In genomic region chr18:50306944-50307343, GRCh38 we compare ENCODE assay signal across 8 cellular contexts. TPM values are rescaled to one million over a fixed set of nuclear protein-coding genes. Genes with fewer than 3 reads are reported as not detected.
DNase-seq lines count a peak whose midpoint lies in the region; ATAC-seq, FAIRE-seq and TF ChIP-seq lines count a peak whose summit lies in the region.

No MANE protein-coding gene starts in this region.

- intact Hi-C loops in activated T-helper 2 cell treated with anti-CD3 and anti-CD28 coated beads, Interferon-gamma antibody, Interleukin-2, Interleukin-4, amounts not matched to agents 10 μg/mL and 5 μg/mL and 100 μg/mL, durations not matched to agents 14 hours and 24 hours and 36 hours (cut with micrococcal nuclease): loop anchor here (1.0 to 5.0 kb wide), 5 partner anchors 9 to 50 kb away; partner anchors contain the start of genes CFAP53 and MBD1
- intact Hi-C loops in tibial artery (cut with DNase I; ENCODE audit: low total_unique reads): no loop called here

- no peaks in the 10 kb centered on the region for H3K9me3 ChIP-seq in tibial artery

- peaks cover 4% of the 10 kb centered on the region for H3K9me3 Mint-ChIP-seq in activated naive CD4-positive, alpha-beta T cell treated with anti-CD3 and anti-CD28 coated beads, Interleukin-2, amount 50 U/mL, for 24 hours
- peaks cover 8% of the 10 kb centered on the region for H3K9me3 Mint-ChIP-seq in activated T-helper 2 cell treated with anti-CD3 and anti-CD28 coated beads, Interferon-gamma antibody, Interleukin-2, Interleukin-4, amounts not matched to agents 10 μg/mL and 5 μg/mL and 100 μg/mL, durations not matched to agents 14 hours and 24 hours and 36 hours
- H3K9me3 Mint-ChIP-seq in immature natural killer cell: peaks cover 0 to 5% (median 3%) of the 10 kb centered on the region in 6 donors

- no peak for ATAC-seq in GM21825 (IDR thresholded peaks at IDR 0.05; ENCODE audit: unreplicated experiment)

- H3K4me3 Mint-ChIP-seq in activated naive CD4-positive, alpha-beta T cell treated with anti-CD3 and anti-CD28 coated beads, Interleukin-2, amount 50 U/mL, for 24 hours: peak overlapping the region; percentile 82
- H3K4me3 Mint-ChIP-seq in activated T-helper 2 cell treated with anti-CD3 and anti-CD28 coated beads, Interferon-gamma antibody, Interleukin-2, Interleukin-4, amounts not matched to agents 10 μg/mL and 5 μg/mL and 100 μg/mL, durations not matched to agents 14 hours and 24 hours and 36 hours (ENCODE audit: low read depth): peak overlapping the region; percentile 89
- H3K4me3 Mint-ChIP-seq in immature natural killer cell: peak overlapping the region; percentile 90 to 97 (median 93)

- H3K4me3 ChIP-seq in tibial artery: peak overlapping the region; percentile 42 to 54

- peaks cover 0 to 10% (median 2%) of the 10 kb centered on the region in 4 donors for H3K4me1 ChIP-seq in tibial artery

- TF ChIP-seq CTCF in tibial artery (IDR thresholded peaks at IDR 0.05): no peak

- no peak overlapping the region for H3K27ac Mint-ChIP-seq in activated naive CD4-positive, alpha-beta T cell treated with anti-CD3 and anti-CD28 coated beads, Interleukin-2, amount 50 U/mL, for 24 hours
- no peak overlapping the region for H3K27ac Mint-ChIP-seq in activated T-helper 2 cell treated with anti-CD3 and anti-CD28 coated beads, Interferon-gamma antibody, Interleukin-2, Interleukin-4, amounts not matched to agents 10 μg/mL and 5 μg/mL and 100 μg/mL, durations not matched to agents 14 hours and 24 hours and 36 hours
- peak overlapping the region in 1 of 6 donors; percentile 59 for H3K27ac Mint-ChIP-seq in immature natural killer cell

- peaks cover 3% of the 10 kb centered on the region for H3K27me3 Mint-ChIP-seq in activated naive CD4-positive, alpha-beta T cell treated with anti-CD3 and anti-CD28 coated beads, Interleukin-2, amount 50 U/mL, for 24 hours
- H3K27me3 Mint-ChIP-seq in activated T-helper 2 cell treated with anti-CD3 and anti-CD28 coated beads, Interferon-gamma antibody, Interleukin-2, Interleukin-4, amounts not matched to agents 10 μg/mL and 5 μg/mL and 100 μg/mL, durations not matched to agents 14 hours and 24 hours and 36 hours (ENCODE audit: low read depth): peaks cover 22% of the 10 kb centered on the region
- peaks cover 12 to 20% (median 14%) of the 10 kb centered on the region in 3 donors for H3K27me3 Mint-ChIP-seq in immature natural killer cell (ENCODE audit: low read depth in 3 of 3)

- peaks cover 0 to 14% of the 10 kb centered on the region in 2 donors for H3K27me3 ChIP-seq in tibial artery

- H3K36me3 Mint-ChIP-seq in activated naive CD4-positive, alpha-beta T cell treated with anti-CD3 and anti-CD28 coated beads, Interleukin-2, amount 50 U/mL, for 24 hours: no peaks in the 10 kb centered on the region
- H3K36me3 Mint-ChIP-seq in activated T-helper 2 cell treated with anti-CD3 and anti-CD28 coated beads, Interferon-gamma antibody, Interleukin-2, Interleukin-4, amounts not matched to agents 10 μg/mL and 5 μg/mL and 100 μg/mL, durations not matched to agents 14 hours and 24 hours and 36 hours (ENCODE audit: low read depth): peaks cover 8% of the 10 kb centered on the region
- H3K36me3 Mint-ChIP-seq in immature natural killer cell: no peaks in the 10 kb centered on the region

- no peak overlapping the region for H3K27ac ChIP-seq in tibial artery

- H3K36me3 ChIP-seq in tibial artery: no peaks in the 10 kb centered on the region

- peaks cover 13% of the 10 kb centered on the region for H3K4me1 Mint-ChIP-seq in activated naive CD4-positive, alpha-beta T cell treated with anti-CD3 and anti-CD28 coated beads, Interleukin-2, amount 50 U/mL, for 24 hours
- peaks cover 19% of the 10 kb centered on the region for H3K4me1 Mint-ChIP-seq in activated T-helper 2 cell treated with anti-CD3 and anti-CD28 coated beads, Interferon-gamma antibody, Interleukin-2, Interleukin-4, amounts not matched to agents 10 μg/mL and 5 μg/mL and 100 μg/mL, durations not matched to agents 14 hours and 24 hours and 36 hours (ENCODE audit: low read depth)
- H3K4me1 Mint-ChIP-seq in immature natural killer cell: peaks cover 20 to 24% of the 10 kb centered on the region in 2 donors

- DNase-seq in activated naive CD4-positive, alpha-beta T cell (lab: John Stamatoyannopoulos, UW): no peak
- DNase-seq in activated T-helper 2 cell treated with anti-CD3 and anti-CD28 coated beads, Interferon-gamma antibody, Interleukin-2, Interleukin-4, amounts not matched to agents 10 μg/mL and 5 μg/mL and 100 μg/mL, durations not matched to agents 14 hours and 24 hours and 36 hours (ENCODE audit: low spot score): no peak
- DNase-seq in immature natural killer cell (no peak), tibial artery (no peak), HTR-8/SVneo (ENCODE audit: insufficient read length, low spot score) (no peak)
- no peak for DNase-seq in activated effector memory CD4-positive, alpha-beta T cell treated with anti-CD3 and anti-CD28 coated beads, Interleukin-2, amount 50 U/mL, for 16 hours

- FAIRE-seq in HTR-8/SVneo (lab: Jason Lieb, UNC): no peak

RNA-seq across cellular contexts. Expression of gene CXXC1, which starts 19.5 kb away (rescaled TPM):
- total RNA-seq in activated T-helper 2 cell treated with anti-CD3 and anti-CD28 coated beads, Interferon-gamma antibody, Interleukin-2, Interleukin-4, amounts not matched to agents 10 μg/mL and 5 μg/mL and 100 μg/mL, durations not matched to agents 14 hours and 24 hours and 36 hours: 94.9 and 101 TPM in 2 replicates
- 10 to 100 TPM; 37.5 to 71.3 (median 52.0) TPM for polyA plus RNA-seq in immature natural killer cell

RNA-seq across cellular contexts. Expression of gene MBD1, which starts 25.6 kb away (rescaled TPM):
- total RNA-seq in activated T-helper 2 cell treated with anti-CD3 and anti-CD28 coated beads, Interferon-gamma antibody, Interleukin-2, Interleukin-4, amounts not matched to agents 10 μg/mL and 5 μg/mL and 100 μg/mL, durations not matched to agents 14 hours and 24 hours and 36 hours: 78.4 and 79.7 TPM in 2 replicates
- polyA plus RNA-seq in immature natural killer cell: 10 to 100 TPM; 18.7 to 41.4 (median 21.6) TPM

RNA-seq across cellular contexts. Expression of gene CFAP53, which starts 40.6 kb away (rescaled TPM):
- 0.25 and 0.51 TPM in 2 replicates for total RNA-seq in activated T-helper 2 cell treated with anti-CD3 and anti-CD28 coated beads, Interferon-gamma antibody, Interleukin-2, Interleukin-4, amounts not matched to agents 10 μg/mL and 5 μg/mL and 100 μg/mL, durations not matched to agents 14 hours and 24 hours and 36 hours
- under 1 TPM in 2 of 3 donors, not detected in 1; 0.17 to 0.34 TPM for polyA plus RNA-seq in immature natural killer cell
